In genomic region chr4:10006604-10007435, GRCh38 we compare ENCODE assay signal across 1 cellular context.
TF ChIP-seq lines count a peak whose summit lies in the region.

No MANE protein-coding gene starts in this region.

TF ChIP-seq in HepG2, 621 proteins besides CTCF, POLR2A, EP300 and RAD21 (continued from another document):
- TF ChIP-seq THAP9 (CRISPR knock-in tag; IDR thresholded peaks at IDR 0.05; ENCODE audit: borderline replicate concordance) (0 out of 2 replicates have a peak, but pooled peaks have one; percentile 37), KDM4B (CRISPR knock-in tag; IDR thresholded peaks at IDR 0.05) (0 out of 2 replicates have a peak, but pooled peaks have one; percentile 14), DMAP1 (CRISPR knock-in tag; IDR thresholded peaks at IDR 0.05) (0 out of 2 replicates have a peak, but pooled peaks have one; percentile 3), SIN3A (IDR thresholded peaks at IDR 0.05; ENCODE audit: borderline replicate concordance, low read depth, low read length) (peak; percentile 49; the same call in 1 of the 2 replicates), ELF4 (CRISPR knock-in tag; IDR thresholded peaks at IDR 0.05; ENCODE audit: borderline replicate concordance) (peak; percentile 33; the same call in 1 of the 2 replicates), RXRB (CRISPR knock-in tag; IDR thresholded peaks at IDR 0.05; ENCODE audit: borderline replicate concordance) (0 out of 2 replicates have a peak, but pooled peaks have one; percentile 13), HNF4G (IDR thresholded peaks at IDR 0.05; ENCODE audit: borderline replicate concordance, low read depth, low read length) (peak; percentile 63; the same call in 1 of the 2 replicates), HNF4G (CRISPR knock-in tag; IDR thresholded peaks at IDR 0.05; ENCODE audit: borderline replicate concordance, low read depth) (peak; percentile 70; the same call in 1 of the 2 replicates), HNF4A (CRISPR knock-in tag; IDR thresholded peaks at IDR 0.05) (peak; percentile 56; the same call in 1 of the 2 replicates), ZNF615 (CRISPR knock-in tag; IDR thresholded peaks at IDR 0.05; ENCODE audit: borderline replicate concordance) (0 out of 2 replicates have a peak, but pooled peaks have one; percentile 14), NFIC (IDR thresholded peaks at IDR 0.05; ENCODE audit: low read length) (peak; percentile 7; the same call in 1 of the 2 replicates), HOXA3 (CRISPR knock-in tag; IDR thresholded peaks at IDR 0.05) (peak; percentile 20), ZNF772 (CRISPR knock-in tag; IDR thresholded peaks at IDR 0.05) (0 out of 2 replicates have a peak, but pooled peaks have one; percentile 12), MAFG (CRISPR knock-in tag; IDR thresholded peaks at IDR 0.05) (0 out of 2 replicates have a peak, but pooled peaks have one; percentile 11), MXI1 (IDR thresholded peaks at IDR 0.05; ENCODE audit: borderline replicate concordance, low read depth, low read length) (peak; percentile 25; the same call in 1 of the 3 replicates), MAX (IDR thresholded peaks at IDR 0.05) (peak; percentile 12; the same call in 1 of the 2 replicates), KDM3A (CRISPR knock-in tag; IDR thresholded peaks at IDR 0.05; ENCODE audit: low read depth) (0 out of 2 replicates have a peak, but pooled peaks have one; percentile 3), ASH2L (IDR thresholded peaks at IDR 0.05; ENCODE audit: insufficient read length, low read depth, low read length) (peak; percentile 56), RARA (CRISPR knock-in tag; IDR thresholded peaks at IDR 0.05) (peak; percentile 43), NRL (CRISPR knock-in tag; IDR thresholded peaks at IDR 0.05; ENCODE audit: borderline replicate concordance) (no peak), ZNF879 (CRISPR knock-in tag; IDR thresholded peaks at IDR 0.05) (no peak), SALL1 (CRISPR knock-in tag; IDR thresholded peaks at IDR 0.05) (0 out of 2 replicates have a peak, but pooled peaks have one; percentile 18)
TF ChIP-seq in HepG2: peak in this region for 49.
